In genomic region chr5:91591076-91591475, GRCh38 we compare ENCODE assay signal across 1 cellular context.
TF ChIP-seq lines count a peak whose summit lies in the region.

No MANE protein-coding gene starts in this region.

TF ChIP-seq in HEK293, 187 proteins besides CTCF, POLR2A, EP300 and RAD21 (continued from another document):
- TF ChIP-seq ZNF473 (tag by site-specific recombination; IDR thresholded peaks at IDR 0.05) (no peak), ZNF518A (tag by site-specific recombination; conservative IDR thresholded peaks at IDR 0.05; ENCODE audit: low read depth) (0 out of 2 replicates have a peak, but pooled peaks have one; percentile 20), ZNF704 (tag by site-specific recombination; IDR thresholded peaks at IDR 0.05) (no peak)
